8 cellular contexts compared by ENCODE assay signal in genomic region chr4:185394568-185395254, GRCh38. TPM values are rescaled to one million over a fixed set of nuclear protein-coding genes. Genes with fewer than 3 reads are reported as not detected.
DNase-seq lines count a peak whose midpoint lies in the region; ATAC-seq and TF ChIP-seq lines count a peak whose summit lies in the region.

No MANE protein-coding gene starts in this region.

- H2AFZ ChIP-seq in DND-41 (ENCODE audit: low read depth, low read length) (peak overlapping the region; percentile 98), OCI-LY3 (ENCODE audit: low read depth, low read length) (0 out of 2 replicates have a peak overlapping the region, but pooled peaks have one; percentile 13), parathyroid adenoma (peak overlapping the region; percentile 87)

- H3K4me3 ChIP-seq in DND-41 (ENCODE audit: low read depth in 1 of 2, low read length in 2 of 2), result peak overlapping the region; percentile 41 to 93
- peak overlapping the region; percentile 79 for H3K4me3 ChIP-seq in OCI-LY3 (ENCODE audit: low read length)
- peak overlapping the region; percentile 52 to 100 (median 87) for H3K4me3 ChIP-seq in dorsolateral prefrontal cortex
- peak overlapping the region; percentile 69 for H3K4me3 ChIP-seq in parathyroid adenoma (ENCODE audit: low read depth, low read length)

- TF ChIP-seq CTCF in DND-41 (IDR thresholded peaks at IDR 0.05; ENCODE audit: borderline replicate concordance, extremely low read depth, low read length, poor library complexity, severe bottlenecking) (no peak), OCI-LY3 (IDR thresholded peaks at IDR 0.05; ENCODE audit: low read depth, low read length) (no peak), dorsolateral prefrontal cortex (IDR thresholded peaks at IDR 0.05 in 54 of 56, conservative IDR thresholded peaks at IDR 0.05 in 2 of 56; ENCODE audit: low read depth in 1 of 56, partially characterized antibody in 56 of 56) (no peak), parathyroid adenoma (IDR thresholded peaks at IDR 0.05) (no peak)

- H3K36me3 ChIP-seq in DND-41 (ENCODE audit: insufficient read depth, low read length) (peaks cover 11% of the 10 kb centered on the region), OCI-LY3 (replicated peaks; ENCODE audit: low read depth, low read length) (peaks cover 6% of the 10 kb centered on the region), parathyroid adenoma (ENCODE audit: control insufficient read depth, insufficient read depth, low read length) (no peaks in the 10 kb centered on the region)

- H3K79me2 ChIP-seq in DND-41 (ENCODE audit: insufficient read depth, low read length), result peaks cover 13% of the 10 kb centered on the region; the same call in 1 of the 2 replicates
- no peaks in the 10 kb centered on the region for H3K79me2 ChIP-seq in OCI-LY3 (ENCODE audit: low read length)
- no peaks in the 10 kb centered on the region for H3K79me2 ChIP-seq in parathyroid adenoma

- H3K27me3 ChIP-seq in DND-41 (ENCODE audit: insufficient read depth, low read length, poor library complexity), result no peaks in the 10 kb centered on the region
- no peaks in the 10 kb centered on the region for H3K27me3 ChIP-seq in OCI-LY3 (ENCODE audit: low read depth, low read length)
- H3K27me3 ChIP-seq in dorsolateral prefrontal cortex, result no peaks in the 10 kb centered on the region
- H3K27me3 ChIP-seq in parathyroid adenoma (ENCODE audit: control insufficient read depth, insufficient read depth, low read length), result no peaks in the 10 kb centered on the region

- peak overlapping the region; percentile 98 for H3K9ac ChIP-seq in DND-41 (ENCODE audit: low read depth, low read length)
- H3K9ac ChIP-seq in OCI-LY3 (ENCODE audit: low read length), result peak overlapping the region; percentile 72
- no peak overlapping the region for H3K9ac ChIP-seq in parathyroid adenoma

- H4K20me1 ChIP-seq in DND-41 (ENCODE audit: insufficient read depth, low read length) (no peaks in the 10 kb centered on the region), OCI-LY3 (ENCODE audit: insufficient read depth, low read length) (no peaks in the 10 kb centered on the region)

- peaks cover 41% of the 10 kb centered on the region for H3K4me1 ChIP-seq in DND-41 (ENCODE audit: insufficient read depth, low read length)
- peaks cover 20% of the 10 kb centered on the region for H3K4me1 ChIP-seq in OCI-LY3 (ENCODE audit: low read length)
- H3K4me1 ChIP-seq in parathyroid adenoma, result no peaks in the 10 kb centered on the region

- intact Hi-C loops in dorsolateral prefrontal cortex (cut with DNase I), result no loop called here

- DNase-seq in DND-41 (no peak), dorsolateral prefrontal cortex (no peak), HuH-7.5 (ENCODE audit: low spot score) (no peak), AML-193 (lab: John Stamatoyannopoulos, UW) (no peak), GM19240 (ENCODE audit: insufficient read length, low spot score) (no peak)

- no peaks in the 10 kb centered on the region for H3K9me3 ChIP-seq in DND-41 (ENCODE audit: insufficient read depth, low read length, severe bottlenecking)
- H3K9me3 ChIP-seq in OCI-LY3 (ENCODE audit: insufficient read depth, low read length), result no peaks in the 10 kb centered on the region
- no peaks in the 10 kb centered on the region for H3K9me3 ChIP-seq in parathyroid adenoma (ENCODE audit: control insufficient read depth, low read length)

- H3K27ac ChIP-seq in DND-41 (ENCODE audit: low read length), result peak overlapping the region; percentile 53; the same call in 1 of the 2 replicates
- H3K27ac ChIP-seq in OCI-LY3 (ENCODE audit: low read length), result no peak overlapping the region; the same call in 1 of the 2 replicates
- peak overlapping the region; percentile 92 to 100 (median 100) for H3K27ac ChIP-seq in dorsolateral prefrontal cortex
- no peak overlapping the region for H3K27ac ChIP-seq in parathyroid adenoma

- H3K4me2 ChIP-seq in DND-41 (ENCODE audit: insufficient read depth, low read length) (peak overlapping the region; percentile 96), OCI-LY3 (ENCODE audit: low read length) (peak overlapping the region; percentile 72), parathyroid adenoma (ENCODE audit: low read length) (peak overlapping the region; percentile 89)

- no peak for ATAC-seq in DND-41 (ENCODE audit: insufficient read depth, low read depth)
- ATAC-seq in GM21576 (IDR thresholded peaks at IDR 0.05; ENCODE audit: unreplicated experiment), result no peak

RNA-seq across cellular contexts. Expression of gene LRP2BP, which starts 1.0 kb away (rescaled TPM):
- total RNA-seq in dorsolateral prefrontal cortex, result 10 to 100 TPM in 80 of 120 experiments, 1 to 10 TPM in 40; 6.0 to 25.1 (median 11.4) TPM

RNA-seq across cellular contexts. Expression of gene ANKRD37, which starts 1.9 kb away (rescaled TPM):
- total RNA-seq in dorsolateral prefrontal cortex, result 10 to 100 TPM in 117 of 120 experiments, 1 to 10 TPM in 3; 8.7 to 70.8 (median 21.4) TPM

RNA-seq across cellular contexts. Expression of gene UFSP2, which starts 31.1 kb away (rescaled TPM):
- 10 to 100 TPM; 15.1 to 59.4 (median 31.0) TPM for total RNA-seq in dorsolateral prefrontal cortex

Comparison
In these comparisons a context has a peak if more than half of its experiments do, and no peak if none do; other contexts are left out.
1. H2AFZ ChIP-seq: peak in every context shown above with its lines; median percentile 98 in DND-41; 87 in parathyroid adenoma; 13 in OCI-LY3.
2. H3K27ac ChIP-seq: peak in DND-41 (single experiment) and dorsolateral prefrontal cortex (59 of 59); none in OCI-LY3 (single experiment) and parathyroid adenoma (single experiment).
3. Peak in every context shown above with its lines, with median percentiles within 50 percentile points of each other: H3K4me2 ChIP-seq and H3K4me3 ChIP-seq.